In the genomic region with DNA sequence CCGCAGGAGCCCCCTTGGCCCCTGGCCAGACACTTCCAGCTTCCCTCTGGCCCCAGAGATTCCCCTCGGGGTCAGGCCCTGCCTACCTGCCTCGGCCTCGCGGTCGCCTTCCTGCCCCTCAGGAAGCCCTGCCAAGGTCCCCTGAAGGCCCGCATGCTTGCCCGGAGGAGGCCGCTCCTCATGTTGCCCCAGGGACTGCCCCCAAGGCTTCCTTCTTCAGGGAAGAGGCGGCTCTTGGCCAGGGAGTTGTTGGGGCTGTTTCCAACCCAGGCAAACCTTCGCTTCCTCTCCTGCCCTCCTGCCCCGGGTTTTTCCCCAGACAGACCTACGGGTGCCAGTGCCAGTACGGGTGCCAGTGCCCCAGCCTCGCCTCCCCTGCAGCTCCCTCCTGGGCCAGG, we compare ENCODE assay signal across 2 cellular contexts.
TF ChIP-seq lines count a peak whose summit lies in the region.

No MANE protein-coding gene starts in this region.

TF ChIP-seq in GM23338, 12 proteins besides CTCF, POLR2A, EP300 and RAD21 (continued from another document):
- no peak for TF ChIP-seq EZH2phosphoT487 (IDR thresholded peaks at IDR 0.05; ENCODE audit: unreplicated experiment)
- TF ChIP-seq EZH2 (IDR thresholded peaks at IDR 0.05; ENCODE audit: low read depth, unreplicated experiment), result no peak

TF ChIP-seq in H1, 55 proteins besides CTCF, POLR2A, EP300 and RAD21 (continued from another document):
- TF ChIP-seq, protein P1, sequence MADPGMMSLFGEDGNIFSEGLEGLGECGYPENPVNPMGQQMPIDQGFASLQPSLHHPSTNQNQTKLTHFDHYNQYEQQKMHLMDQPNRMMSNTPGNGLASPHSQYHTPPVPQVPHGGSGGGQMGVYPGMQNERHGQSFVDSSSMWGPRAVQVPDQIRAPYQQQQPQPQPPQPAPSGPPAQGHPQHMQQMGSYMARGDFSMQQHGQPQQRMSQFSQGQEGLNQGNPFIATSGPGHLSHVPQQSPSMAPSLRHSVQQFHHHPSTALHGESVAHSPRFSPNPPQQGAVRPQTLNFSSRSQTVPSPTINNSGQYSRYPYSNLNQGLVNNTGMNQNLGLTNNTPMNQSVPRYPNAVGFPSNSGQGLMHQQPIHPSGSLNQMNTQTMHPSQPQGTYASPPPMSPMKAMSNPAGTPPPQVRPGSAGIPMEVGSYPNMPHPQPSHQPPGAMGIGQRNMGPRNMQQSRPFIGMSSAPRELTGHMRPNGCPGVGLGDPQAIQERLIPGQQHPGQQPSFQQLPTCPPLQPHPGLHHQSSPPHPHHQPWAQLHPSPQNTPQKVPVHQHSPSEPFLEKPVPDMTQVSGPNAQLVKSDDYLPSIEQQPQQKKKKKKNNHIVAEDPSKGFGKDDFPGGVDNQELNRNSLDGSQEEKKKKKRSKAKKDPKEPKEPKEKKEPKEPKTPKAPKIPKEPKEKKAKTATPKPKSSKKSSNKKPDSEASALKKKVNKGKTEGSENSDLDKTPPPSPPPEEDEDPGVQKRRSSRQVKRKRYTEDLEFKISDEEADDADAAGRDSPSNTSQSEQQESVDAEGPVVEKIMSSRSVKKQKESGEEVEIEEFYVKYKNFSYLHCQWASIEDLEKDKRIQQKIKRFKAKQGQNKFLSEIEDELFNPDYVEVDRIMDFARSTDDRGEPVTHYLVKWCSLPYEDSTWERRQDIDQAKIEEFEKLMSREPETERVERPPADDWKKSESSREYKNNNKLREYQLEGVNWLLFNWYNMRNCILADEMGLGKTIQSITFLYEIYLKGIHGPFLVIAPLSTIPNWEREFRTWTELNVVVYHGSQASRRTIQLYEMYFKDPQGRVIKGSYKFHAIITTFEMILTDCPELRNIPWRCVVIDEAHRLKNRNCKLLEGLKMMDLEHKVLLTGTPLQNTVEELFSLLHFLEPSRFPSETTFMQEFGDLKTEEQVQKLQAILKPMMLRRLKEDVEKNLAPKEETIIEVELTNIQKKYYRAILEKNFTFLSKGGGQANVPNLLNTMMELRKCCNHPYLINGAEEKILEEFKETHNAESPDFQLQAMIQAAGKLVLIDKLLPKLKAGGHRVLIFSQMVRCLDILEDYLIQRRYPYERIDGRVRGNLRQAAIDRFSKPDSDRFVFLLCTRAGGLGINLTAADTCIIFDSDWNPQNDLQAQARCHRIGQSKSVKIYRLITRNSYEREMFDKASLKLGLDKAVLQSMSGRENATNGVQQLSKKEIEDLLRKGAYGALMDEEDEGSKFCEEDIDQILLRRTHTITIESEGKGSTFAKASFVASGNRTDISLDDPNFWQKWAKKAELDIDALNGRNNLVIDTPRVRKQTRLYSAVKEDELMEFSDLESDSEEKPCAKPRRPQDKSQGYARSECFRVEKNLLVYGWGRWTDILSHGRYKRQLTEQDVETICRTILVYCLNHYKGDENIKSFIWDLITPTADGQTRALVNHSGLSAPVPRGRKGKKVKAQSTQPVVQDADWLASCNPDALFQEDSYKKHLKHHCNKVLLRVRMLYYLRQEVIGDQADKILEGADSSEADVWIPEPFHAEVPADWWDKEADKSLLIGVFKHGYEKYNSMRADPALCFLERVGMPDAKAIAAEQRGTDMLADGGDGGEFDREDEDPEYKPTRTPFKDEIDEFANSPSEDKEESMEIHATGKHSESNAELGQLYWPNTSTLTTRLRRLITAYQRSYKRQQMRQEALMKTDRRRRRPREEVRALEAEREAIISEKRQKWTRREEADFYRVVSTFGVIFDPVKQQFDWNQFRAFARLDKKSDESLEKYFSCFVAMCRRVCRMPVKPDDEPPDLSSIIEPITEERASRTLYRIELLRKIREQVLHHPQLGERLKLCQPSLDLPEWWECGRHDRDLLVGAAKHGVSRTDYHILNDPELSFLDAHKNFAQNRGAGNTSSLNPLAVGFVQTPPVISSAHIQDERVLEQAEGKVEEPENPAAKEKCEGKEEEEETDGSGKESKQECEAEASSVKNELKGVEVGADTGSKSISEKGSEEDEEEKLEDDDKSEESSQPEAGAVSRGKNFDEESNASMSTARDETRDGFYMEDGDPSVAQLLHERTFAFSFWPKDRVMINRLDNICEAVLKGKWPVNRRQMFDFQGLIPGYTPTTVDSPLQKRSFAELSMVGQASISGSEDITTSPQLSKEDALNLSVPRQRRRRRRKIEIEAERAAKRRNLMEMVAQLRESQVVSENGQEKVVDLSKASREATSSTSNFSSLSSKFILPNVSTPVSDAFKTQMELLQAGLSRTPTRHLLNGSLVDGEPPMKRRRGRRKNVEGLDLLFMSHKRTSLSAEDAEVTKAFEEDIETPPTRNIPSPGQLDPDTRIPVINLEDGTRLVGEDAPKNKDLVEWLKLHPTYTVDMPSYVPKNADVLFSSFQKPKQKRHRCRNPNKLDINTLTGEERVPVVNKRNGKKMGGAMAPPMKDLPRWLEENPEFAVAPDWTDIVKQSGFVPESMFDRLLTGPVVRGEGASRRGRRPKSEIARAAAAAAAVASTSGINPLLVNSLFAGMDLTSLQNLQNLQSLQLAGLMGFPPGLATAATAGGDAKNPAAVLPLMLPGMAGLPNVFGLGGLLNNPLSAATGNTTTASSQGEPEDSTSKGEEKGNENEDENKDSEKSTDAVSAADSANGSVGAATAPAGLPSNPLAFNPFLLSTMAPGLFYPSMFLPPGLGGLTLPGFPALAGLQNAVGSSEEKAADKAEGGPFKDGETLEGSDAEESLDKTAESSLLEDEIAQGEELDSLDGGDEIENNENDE (IDR thresholded peaks at IDR 0.05; ENCODE audit: insufficient replicate concordance, low read length), result no peak
- no peak for TF ChIP-seq CTBP2 (IDR thresholded peaks at IDR 0.05; ENCODE audit: borderline replicate concordance, insufficient read depth, insufficient read length, low read length)
